Comparison of ENCODE assay signal across 22 cellular contexts in genomic region chrX:48685416-48685815, GRCh38. TPM values are rescaled to one million over a fixed set of nuclear protein-coding genes. Genes with fewer than 3 reads are reported as not detected.
A peak's percentile ranks its signal among the peaks of the same experiment; 100 is the strongest.
DNase-seq lines count a peak whose midpoint lies in the region; ATAC-seq and TF ChIP-seq lines count a peak whose summit lies in the region.
"Had no signal": no experiment of that assay in that cellular context is flagged by ENCODE, and none has a peak within 500 bp of the region (broad histone marks: within the 10 kb centered on the region; RNA-seq: fewer than 3 reads in every experiment).

No MANE protein-coding gene starts in this region.

- no peaks in the 10 kb centered on the region for H3K9me3 Mint-ChIP-seq in activated CD4-positive, alpha-beta T cell treated with anti-CD3 and anti-CD28 coated beads for 36 hours (ENCODE audit: low read depth)
- H3K9me3 Mint-ChIP-seq in CD8-positive, alpha-beta T cell = no peaks in the 10 kb centered on the region
- H3K9me3 Mint-ChIP-seq in activated T-helper 17 cell treated with anti-CD3 and anti-CD28 coated beads, Interleukin-2, amount 50 U/mL, for 72 hours = no peaks in the 10 kb centered on the region
- peaks cover 0 to 4% (median 0%) of the 10 kb centered on the region in 7 donors for H3K9me3 Mint-ChIP-seq in naive B cell
- H3K9me3 Mint-ChIP-seq in HFFc6 = no peaks in the 10 kb centered on the region

- H3K27me3 ChIP-seq in CD8-positive, alpha-beta T cell (ENCODE audit: insufficient read depth, low read length) = no peaks in the 10 kb centered on the region
- H3K27me3 ChIP-seq: esophagus squamous epithelium, SJCRH30 had no signal

- peak overlapping the region; percentile 93 for H3K4me3 Mint-ChIP-seq in activated CD4-positive, alpha-beta T cell treated with anti-CD3 and anti-CD28 coated beads for 36 hours
- peak overlapping the region; percentile 90 for H3K4me3 Mint-ChIP-seq in CD8-positive, alpha-beta T cell
- peak overlapping the region; percentile 96 for H3K4me3 Mint-ChIP-seq in activated T-helper 17 cell treated with anti-CD3 and anti-CD28 coated beads, Interleukin-2, amount 50 U/mL, for 72 hours
- H3K4me3 Mint-ChIP-seq in naive B cell = peak overlapping the region in 6 of 8 donors; percentile 25 to 98 (median 90)
- H3K4me3 Mint-ChIP-seq in HFFc6 = no peak overlapping the region

- CTCF ChIA-PET in activated CD4-positive, alpha-beta T cell treated with anti-CD3 and anti-CD28 coated beads for 36 hours (lab: Charles Lee) = interaction anchor here (1.4 kb wide), 1 partner anchor 37 kb away, joined by 3 read pairs; no protein-coding TSS in a partner anchor
- CTCF ChIA-PET in CD8-positive, alpha-beta T cell (lab: Charles Lee) = no interaction called here

- peaks cover 35% of the 10 kb centered on the region for H3K4me1 ChIP-seq in CD8-positive, alpha-beta T cell (ENCODE audit: insufficient read depth, low read length)
- H3K4me1 ChIP-seq: esophagus squamous epithelium, SJCRH30 had no signal

- DNase-seq in activated CD4-positive, alpha-beta T cell treated with anti-CD3 and anti-CD28 coated beads for 36 hours = no peak
- DNase-seq in activated CD4-positive, alpha-beta T cell treated with anti-CD3 and anti-CD28 coated beads for 1 hour = no peak
- no peak for DNase-seq in CD8-positive, alpha-beta T cell
- DNase-seq in naive B cell (no peak), HK-2 (ENCODE audit: unreplicated experiment) (no peak), HFFc6 (no peak), NCI-H524 (lab: John Stamatoyannopoulos, UW) (no peak)
- DNase-seq: amygdala; central memory CD4-positive, alpha-beta T cell; effector CD4-positive, alpha-beta T cell; esophagus squamous epithelium; HCEC 1CT; kidney glomerular epithelial cell; mammary epithelial cell; MM.1S; NCI-H146; NCI-H2171 treated with DMSO at 0.1 percent for 48 hours; NCI-H774; SJCRH30; stimulated activated CD4-positive, alpha-beta T cell treated with anti-CD3 and anti-CD28 coated beads, Interleukin-2, amount 100 ng/mL, for 24 hours had no signal

- H3K27ac ChIP-seq in CD8-positive, alpha-beta T cell (ENCODE audit: low read depth, low read length) = no peak overlapping the region
- H3K27ac ChIP-seq: esophagus squamous epithelium, SJCRH30 had no signal

- peaks cover 45% of the 10 kb centered on the region for H3K4me1 Mint-ChIP-seq in activated CD4-positive, alpha-beta T cell treated with anti-CD3 and anti-CD28 coated beads for 36 hours
- peaks cover 55% of the 10 kb centered on the region for H3K4me1 Mint-ChIP-seq in CD8-positive, alpha-beta T cell (ENCODE audit: low read depth)
- H3K4me1 Mint-ChIP-seq in activated T-helper 17 cell treated with anti-CD3 and anti-CD28 coated beads, Interleukin-2, amount 50 U/mL, for 72 hours = peaks cover 29% of the 10 kb centered on the region
- H3K4me1 Mint-ChIP-seq in naive B cell (peaks cover 45 to 55% (median 51%) of the 10 kb centered on the region in 3 donors), HFFc6 (ENCODE audit: low read depth) (no peaks in the 10 kb centered on the region)

- no peak for ATAC-seq in activated CD4-positive, alpha-beta T cell treated with anti-CD3 and anti-CD28 coated beads for 36 hours
- ATAC-seq in CD8-positive, alpha-beta T cell = no peak
- no peak for ATAC-seq in activated T-helper 17 cell treated with anti-CD3 and anti-CD28 coated beads, Interleukin-2, amount 50 U/mL, for 72 hours (replicated peaks)
- ATAC-seq in naive B cell (ENCODE audit: low read depth in 2 of 2) = no peak
- ATAC-seq: activated CD4-positive, CD25-positive, alpha-beta regulatory T cell treated with anti-CD3 and anti-CD28 coated beads, Interleukin-2, amount 50 U/mL, for 24 hours had no signal

- peaks cover 26% of the 10 kb centered on the region for H3K36me3 ChIP-seq in CD8-positive, alpha-beta T cell (ENCODE audit: insufficient read depth, low read length)
- H3K36me3 ChIP-seq: esophagus squamous epithelium, SJCRH30 had no signal

- TF ChIP-seq CTCF in CD8-positive, alpha-beta T cell (IDR thresholded peaks at IDR 0.05) = no peak
- TF ChIP-seq CTCF in HFFc6 (IDR thresholded peaks at IDR 0.05) = no peak

- no peaks in the 10 kb centered on the region for H3K27me3 Mint-ChIP-seq in activated CD4-positive, alpha-beta T cell treated with anti-CD3 and anti-CD28 coated beads for 36 hours
- H3K27me3 Mint-ChIP-seq in CD8-positive, alpha-beta T cell (ENCODE audit: low read depth) = no peaks in the 10 kb centered on the region
- no peaks in the 10 kb centered on the region for H3K27me3 Mint-ChIP-seq in activated T-helper 17 cell treated with anti-CD3 and anti-CD28 coated beads, Interleukin-2, amount 50 U/mL, for 72 hours
- H3K27me3 Mint-ChIP-seq in naive B cell (no peaks in the 10 kb centered on the region), HFFc6 (ENCODE audit: insufficient read depth) (peaks cover 26% of the 10 kb centered on the region)

- H3K4me3 ChIP-seq in CD8-positive, alpha-beta T cell (ENCODE audit: low read depth, low read length) = peak overlapping the region; percentile 30
- H3K4me3 ChIP-seq: esophagus squamous epithelium, SJCRH30 had no signal

- intact Hi-C loops in activated CD4-positive, alpha-beta T cell treated with anti-CD3 and anti-CD28 coated beads for 36 hours (cut with DNase I, micrococcal nuclease) = no loop called here
- intact Hi-C loops in CD8-positive, alpha-beta T cell (cut with DNase I, micrococcal nuclease) = no loop called here

- H3K27ac Mint-ChIP-seq in activated CD4-positive, alpha-beta T cell treated with anti-CD3 and anti-CD28 coated beads for 36 hours = peak overlapping the region; percentile 96
- H3K27ac Mint-ChIP-seq in CD8-positive, alpha-beta T cell = peak overlapping the region; percentile 93
- H3K27ac Mint-ChIP-seq in activated T-helper 17 cell treated with anti-CD3 and anti-CD28 coated beads, Interleukin-2, amount 50 U/mL, for 72 hours = peak overlapping the region; percentile 98
- H3K27ac Mint-ChIP-seq in naive B cell = peak overlapping the region in 4 of 6 donors; percentile 24 to 87 (median 44)
- no peak overlapping the region for H3K27ac Mint-ChIP-seq in HFFc6

- H3K36me3 Mint-ChIP-seq in activated CD4-positive, alpha-beta T cell treated with anti-CD3 and anti-CD28 coated beads for 36 hours (ENCODE audit: low read depth) = peaks cover 37% of the 10 kb centered on the region
- H3K36me3 Mint-ChIP-seq in CD8-positive, alpha-beta T cell = peaks cover 45% of the 10 kb centered on the region
- H3K36me3 Mint-ChIP-seq in activated T-helper 17 cell treated with anti-CD3 and anti-CD28 coated beads, Interleukin-2, amount 50 U/mL, for 72 hours (ENCODE audit: low read depth) = peaks cover 68% of the 10 kb centered on the region
- H3K36me3 Mint-ChIP-seq in naive B cell = peaks cover 0 to 22% of the 10 kb centered on the region in 2 donors
- no peaks in the 10 kb centered on the region for H3K36me3 Mint-ChIP-seq in HFFc6 (ENCODE audit: low read depth)

- no peaks in the 10 kb centered on the region for H3K9me3 ChIP-seq in CD8-positive, alpha-beta T cell (ENCODE audit: low read length)
- H3K9me3 ChIP-seq: esophagus squamous epithelium, SJCRH30 had no signal

- POLR2A ChIA-PET in activated CD4-positive, alpha-beta T cell treated with anti-CD3 and anti-CD28 coated beads for 36 hours (lab: Charles Lee) = interaction anchor here (0.6 kb wide), 1 partner anchor 10 kb away, joined by 3 read pairs; no protein-coding TSS in a partner anchor
- POLR2A ChIA-PET in CD8-positive, alpha-beta T cell (lab: Charles Lee) = interaction anchor here (0.7 to 2.6 kb wide), 2 partner anchors 11 to 51 kb away, joined by 3 to 17 read pairs; partner anchors contain the start of gene SUV39H1

RNA-seq across cellular contexts. Expression of gene WAS, which starts 1.8 kb away (rescaled TPM):
- 100 to 1,000 TPM in 1 of 2 experiments, 10 to 100 TPM in 1; 85.9 to 102 TPM for total RNA-seq in activated CD4-positive, alpha-beta T cell treated with anti-CD3 and anti-CD28 coated beads for 36 hours
- total RNA-seq in CD8-positive, alpha-beta T cell = 10 to 100 TPM; 50.6 to 54.9 TPM
- 100 to 1,000 TPM in 1 of 2 donors, 10 to 100 TPM in 1; 96.8 to 102 TPM for total RNA-seq in activated T-helper 17 cell treated with anti-CD3 and anti-CD28 coated beads, Interleukin-2, amount 50 U/mL, for 72 hours
- polyA plus RNA-seq in naive B cell (ENCODE audit: low read depth in 6 of 6) = 10 to 100 TPM; 12.7 to 27.8 (median 19.4) TPM
- total RNA-seq in HFFc6 (2021; fragmentation: NEBNext Ultra II Directional; extraction: Animal tissue kit (Norgen Biotek cat#: 25700)) = under 1 TPM in 1 of 6 experiments, not detected in 5; 0.69 TPM
- total RNA-seq: SJCRH30 had no signal

RNA-seq across cellular contexts. Expression of gene SUV39H1, which starts 11.1 kb away (rescaled TPM):
- 10 to 100 TPM; 30.8 to 31.7 TPM for total RNA-seq in activated CD4-positive, alpha-beta T cell treated with anti-CD3 and anti-CD28 coated beads for 36 hours
- total RNA-seq in CD8-positive, alpha-beta T cell = 1 to 10 TPM; 8.2 to 8.6 TPM
- 10 to 100 TPM; 24.2 to 30.5 TPM for total RNA-seq in activated T-helper 17 cell treated with anti-CD3 and anti-CD28 coated beads, Interleukin-2, amount 50 U/mL, for 72 hours
- polyA plus RNA-seq in naive B cell (ENCODE audit: low read depth in 6 of 6) = 10 to 100 TPM in 3 of 6 donors, 1 to 10 TPM in 3; 6.6 to 13.3 (median 10.1) TPM
- 10 to 100 TPM in 4 of 6 experiments, 1 to 10 TPM in 2; 6.9 to 12.0 (median 11.4) TPM for total RNA-seq in HFFc6 (2021; fragmentation: NEBNext Ultra II Directional; extraction: Animal tissue kit (Norgen Biotek cat#: 25700))

Comparison
In these comparisons a context has a peak if more than half of its experiments do, and no peak if none do; other contexts are left out.
1. RNA of gene WAS, which starts 1.8 kb away (total RNA-seq): 85.9 to 102 TPM in activated CD4-positive, alpha-beta T cell treated with anti-CD3 and anti-CD28 coated beads for 36 hours, 96.8 to 102 TPM in activated T-helper 17 cell treated with anti-CD3 and anti-CD28 coated beads, Interleukin-2, amount 50 U/mL, for 72 hours and 50.6 to 54.9 TPM in CD8-positive, alpha-beta T cell; 0.69 TPM in HFFc6; every median in the first group is over 10 times any median in the second.